In the genomic region with DNA sequence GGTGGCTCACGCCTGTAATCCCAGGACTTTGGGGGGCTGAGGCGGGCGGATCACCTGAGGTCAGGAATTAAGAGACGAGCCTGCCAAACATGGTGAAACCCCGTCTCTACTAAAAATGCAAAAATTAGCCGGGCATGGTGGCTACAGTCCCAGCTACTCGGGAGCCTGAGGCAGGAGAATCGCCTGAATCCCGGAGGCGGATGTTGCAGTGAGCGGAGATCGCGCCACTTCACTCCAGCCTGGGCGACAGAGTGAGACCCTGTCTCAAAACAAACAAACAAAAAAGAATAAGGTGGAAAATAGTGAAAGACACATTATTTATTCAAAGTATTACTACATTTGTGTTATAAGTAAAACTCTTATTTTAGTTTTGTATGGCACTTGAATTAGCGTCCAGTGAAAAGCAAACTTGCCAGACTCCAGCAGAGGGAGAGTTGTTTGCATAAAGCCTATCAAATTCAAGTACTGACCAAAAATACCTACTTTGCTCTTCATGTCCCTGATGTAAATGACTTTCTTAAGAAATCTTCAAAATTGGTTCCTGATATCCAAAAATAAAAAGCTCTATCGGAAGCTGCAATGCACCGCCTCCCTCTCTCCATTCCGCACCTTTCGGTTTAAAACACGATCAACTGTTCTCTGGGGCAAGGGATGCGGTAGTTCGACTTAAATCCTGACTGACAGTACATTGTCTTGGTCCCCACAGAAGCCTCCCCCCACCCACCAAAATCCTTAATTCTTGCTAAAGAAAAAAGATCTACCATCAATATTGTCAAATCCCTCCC, we compare ENCODE assay signal across 8 cellular contexts. TPM values are rescaled to one million over a fixed set of nuclear protein-coding genes. Genes with fewer than 3 reads are reported as not detected.
A peak's percentile ranks its signal among the peaks of the same experiment; 100 is the strongest.
DNase-seq lines count a peak whose midpoint lies in the region; ATAC-seq and TF ChIP-seq lines count a peak whose summit lies in the region.

No MANE protein-coding gene starts in this region.

- H4K20me1 ChIP-seq in BLaER1 treated with 17β-estradiol and CSF1 and Interleukin-3, amounts not matched to agents 10 nM and 100 nM: peaks cover 55 to 59% (median 57%) of the 10 kb centered on the region in 11 experiments; a peak in 21 of 22 replicates
- no peaks in the 10 kb centered on the region for H4K20me1 ChIP-seq in MM.1S (ENCODE audit: insufficient read depth, low read length)

- no peaks in the 10 kb centered on the region for H3K9me2 ChIP-seq in MM.1S (replicated peaks; ENCODE audit: insufficient read depth, low read length)

- no peak for ATAC-seq in naive B cell (ENCODE audit: low read depth in 2 of 2)

- H3K9ac ChIP-seq in BLaER1 treated with 17β-estradiol and CSF1 and Interleukin-3, amounts not matched to agents 10 nM and 100 nM: peak overlapping the region; percentile 91 to 98 (median 95)
- H3K9ac ChIP-seq in MM.1S (ENCODE audit: low read length): peak overlapping the region; percentile 80

- peaks cover 24 to 49% (median 44%) of the 10 kb centered on the region in 11 experiments; a peak in 21 of 22 replicates for H3K36me3 ChIP-seq in BLaER1 treated with 17β-estradiol and CSF1 and Interleukin-3, amounts not matched to agents 10 nM and 100 nM
- H3K36me3 ChIP-seq in MM.1S (replicated peaks; ENCODE audit: insufficient read depth, low read length): no peaks in the 10 kb centered on the region; the same call in 1 of the 2 replicates

- DNase-seq in MM.1S (no peak), naive B cell (no peak), SIG-M5 (lab: John Stamatoyannopoulos, UW) (no peak), SKM-1 (lab: John Stamatoyannopoulos, UW; ENCODE audit: unreplicated experiment) (no peak), NCI-H2107 treated with DMSO at 0.1 percent for 48 hours (lab: John Stamatoyannopoulos, UW; ENCODE audit: unreplicated experiment) (no peak)
- no peak for DNase-seq in activated effector memory CD4-positive, alpha-beta T cell treated with anti-CD3 and anti-CD28 coated beads, Interleukin-2, amount 50 U/mL, for 16 hours

- peak overlapping the region; percentile 87 to 98 (median 95) for H3K27ac ChIP-seq in BLaER1 treated with 17β-estradiol and CSF1 and Interleukin-3, amounts not matched to agents 10 nM and 100 nM
- peak overlapping the region; percentile 86; the same call in 1 of the 2 replicates for H3K27ac ChIP-seq in MM.1S (ENCODE audit: low read length)

- H3K9me3 ChIP-seq in BLaER1 treated with 17β-estradiol and CSF1 and Interleukin-3, amounts not matched to agents 10 nM and 100 nM (replicated peaks in 1 of 11): no peaks in the 10 kb centered on the region
- no peaks in the 10 kb centered on the region for H3K9me3 ChIP-seq in MM.1S (replicated peaks; ENCODE audit: insufficient read depth, low read length)

- H3K4me3 Mint-ChIP-seq in dendritic cell treated with granulocyte-macrophage colony-stimulating factor and Interleukin-4, amounts not matched to agents 40 ng/mL and 50 ng/mL, for 4 days: peak overlapping the region; percentile 95
- peak overlapping the region; percentile 95 to 100 (median 100) for H3K4me3 Mint-ChIP-seq in naive B cell

- peaks cover 33 to 65% (median 43%) of the 10 kb centered on the region in 10 experiments for H3K4me1 ChIP-seq in BLaER1 treated with 17β-estradiol and CSF1 and Interleukin-3, amounts not matched to agents 10 nM and 100 nM
- H3K4me1 ChIP-seq in MM.1S (ENCODE audit: low read length): peaks cover 5% of the 10 kb centered on the region

- H3K4me1 Mint-ChIP-seq in dendritic cell treated with granulocyte-macrophage colony-stimulating factor and Interleukin-4, amounts not matched to agents 40 ng/mL and 50 ng/mL, for 4 days (ENCODE audit: low read depth): peaks cover 64% of the 10 kb centered on the region
- H3K4me1 Mint-ChIP-seq in naive B cell: peaks cover 41 to 64% (median 61%) of the 10 kb centered on the region in 3 donors

- peak overlapping the region; percentile 95 for H3K27ac Mint-ChIP-seq in dendritic cell treated with granulocyte-macrophage colony-stimulating factor and Interleukin-4, amounts not matched to agents 40 ng/mL and 50 ng/mL, for 4 days
- peak overlapping the region; percentile 99 to 100 (median 99) for H3K27ac Mint-ChIP-seq in naive B cell

- peaks cover 16% of the 10 kb centered on the region for H3F3A ChIP-seq in MM.1S (ENCODE audit: insufficient read depth, low read length)

- peak overlapping the region; percentile 85 to 98 (median 93) for H3K4me3 ChIP-seq in BLaER1 treated with 17β-estradiol and CSF1 and Interleukin-3, amounts not matched to agents 10 nM and 100 nM
- H3K4me3 ChIP-seq in MM.1S (ENCODE audit: low read length): peak overlapping the region; percentile 83

- peaks cover 57% of the 10 kb centered on the region for H3K36me3 Mint-ChIP-seq in dendritic cell treated with granulocyte-macrophage colony-stimulating factor and Interleukin-4, amounts not matched to agents 40 ng/mL and 50 ng/mL, for 4 days (ENCODE audit: low read depth)
- H3K36me3 Mint-ChIP-seq in naive B cell: no peaks in the 10 kb centered on the region

- peaks cover 58% of the 10 kb centered on the region for H3K79me2 ChIP-seq in MM.1S (ENCODE audit: low read length)

- no peaks in the 10 kb centered on the region for H3K9me3 Mint-ChIP-seq in dendritic cell treated with granulocyte-macrophage colony-stimulating factor and Interleukin-4, amounts not matched to agents 40 ng/mL and 50 ng/mL, for 4 days
- no peaks in the 10 kb centered on the region for H3K9me3 Mint-ChIP-seq in naive B cell

- TF ChIP-seq CTCF in MM.1S (IDR thresholded peaks at IDR 0.05; ENCODE audit: low read length): no peak

- no peaks in the 10 kb centered on the region for H3K27me3 ChIP-seq in BLaER1 treated with 17β-estradiol and CSF1 and Interleukin-3, amounts not matched to agents 10 nM and 100 nM
- H3K27me3 ChIP-seq in MM.1S (replicated peaks; ENCODE audit: insufficient read depth, low read length): no peaks in the 10 kb centered on the region

- intact Hi-C loops in dendritic cell treated with granulocyte-macrophage colony-stimulating factor and Interleukin-4, amounts not matched to agents 40 ng/mL and 50 ng/mL, for 4 days (cut with micrococcal nuclease): loop anchor here (5.0 kb wide), 1 partner anchor 202 kb away; no protein-coding TSS in a partner anchor

- peak overlapping the region; percentile 87 to 97 (median 91) for H3K4me2 ChIP-seq in BLaER1 treated with 17β-estradiol and CSF1 and Interleukin-3, amounts not matched to agents 10 nM and 100 nM
- peak overlapping the region; percentile 83 for H3K4me2 ChIP-seq in MM.1S (ENCODE audit: low read depth, low read length)

- no peaks in the 10 kb centered on the region for H3K27me3 Mint-ChIP-seq in dendritic cell treated with granulocyte-macrophage colony-stimulating factor and Interleukin-4, amounts not matched to agents 40 ng/mL and 50 ng/mL, for 4 days
- no peaks in the 10 kb centered on the region for H3K27me3 Mint-ChIP-seq in naive B cell

- H2AFZ ChIP-seq in MM.1S (ENCODE audit: low read length): peak overlapping the region; percentile 94

RNA-seq across cellular contexts. Expression of gene TRPM7, which starts 1.2 kb away (rescaled TPM):
- polyA plus RNA-seq in naive B cell (ENCODE audit: low read depth in 6 of 6): 10 to 100 TPM; 12.8 to 23.3 (median 17.0) TPM
